ENCODE assay signal across 8 cellular contexts in genomic region chr19:35748106-35749020, GRCh38. TPM values are rescaled to one million over a fixed set of nuclear protein-coding genes. Genes with fewer than 3 reads are reported as not detected.
DNase-seq lines count a peak whose midpoint lies in the region; ATAC-seq, FAIRE-seq and TF ChIP-seq lines count a peak whose summit lies in the region.

LIN37 (plus strand) TSS chr19:35748576; CDS start chr19:35748725, 149 bp downstream.

- DNase-seq in GM12864 (ENCODE audit: low read depth), result peak; percentile 99
- peak; percentile 99 to 100 (median 99) for DNase-seq in NCI-H1417 (lab: John Stamatoyannopoulos, UW)
- peak; percentile 95 to 96 for DNase-seq in SW 1271 (lab: John Stamatoyannopoulos, UW)
- peak; percentile 97 for DNase-seq in activated naive CD8-positive, alpha-beta T cell treated with anti-CD3 and anti-CD28 coated beads, Interleukin-2, amount 50 U/mL, for 24 hours
- peak; percentile 99 for DNase-seq in Right ventricle myocardium superior
- DNase-seq in pancreas, result peak; percentile 97 to 99 (median 99)
- DNase-seq in tibial nerve (ENCODE audit: low spot score in 2 of 2), result peak; percentile 99 to 100

- peak within 1 kb of the TSS; percentile 97 for H3K4me3 Mint-ChIP-seq in activated naive CD8-positive, alpha-beta T cell treated with anti-CD3 and anti-CD28 coated beads, Interleukin-2, amount 50 U/mL, for 24 hours

- peak; percentile 93 for FAIRE-seq in pancreas (lab: Jason Lieb, UNC)

- H3K9me3 Mint-ChIP-seq in activated naive CD8-positive, alpha-beta T cell treated with anti-CD3 and anti-CD28 coated beads, Interleukin-2, amount 50 U/mL, for 24 hours, result no peaks in the 10 kb centered on the region

- peaks cover 11% of the 10 kb centered on the region for H3K36me3 Mint-ChIP-seq in activated naive CD8-positive, alpha-beta T cell treated with anti-CD3 and anti-CD28 coated beads, Interleukin-2, amount 50 U/mL, for 24 hours (ENCODE audit: low read depth)

- ATAC-seq in HG02759 (IDR thresholded peaks at IDR 0.05; ENCODE audit: unreplicated experiment) (peak; percentile 69), Right ventricle myocardium superior (ENCODE audit: poor library complexity) (peak; percentile 86), pancreas (peak; percentile 76 to 87 (median 84))
- ATAC-seq in activated naive CD8-positive, alpha-beta T cell treated with anti-CD3 and anti-CD28 coated beads, Interleukin-2, amount 50 U/mL, for 24 hours, result peak; percentile 79

- H3K9me3 ChIP-seq in pancreas (no peaks in the 10 kb centered on the region), tibial nerve (no peaks in the 10 kb centered on the region)

- peak within 1 kb of the TSS; percentile 89 for H3K4me3 ChIP-seq in GM12864 (ENCODE audit: low read depth, low read length)
- H3K4me3 ChIP-seq in pancreas, result peak within 1 kb of the TSS; percentile 51 to 87 (median 74)
- peak within 1 kb of the TSS; percentile 68 to 88 (median 84) for H3K4me3 ChIP-seq in tibial nerve

- TF ChIP-seq POLR2A in tibial nerve (IDR thresholded peaks at IDR 0.05), result peak; percentile 79 to 97

- TF ChIP-seq EP300 in tibial nerve (IDR thresholded peaks at IDR 0.05), result peak; percentile 94 to 96

- TF ChIP-seq CTCF in GM12864 (IDR thresholded peaks at IDR 0.05; ENCODE audit: low read depth, low read length, missing control alignments), result no peak
- TF ChIP-seq CTCF in pancreas (IDR thresholded peaks at IDR 0.05), result peak in 2 of 4 donors; percentile 33 to 35
- peak in 3 of 5 experiments; percentile 14 to 59 (median 42) for TF ChIP-seq CTCF in tibial nerve (IDR thresholded peaks at IDR 0.05)

- intact Hi-C loops in Right ventricle myocardium superior (cut with DNase I) (no loop called here), pancreas (cut with DNase I) (no loop called here)

- peaks cover 6 to 25% (median 7%) of the 10 kb centered on the region in 3 donors for H3K4me1 ChIP-seq in pancreas
- peaks cover 0 to 52% (median 37%) of the 10 kb centered on the region in 4 donors for H3K4me1 ChIP-seq in tibial nerve

- H3K36me3 ChIP-seq in pancreas (peaks cover 0 to 4% (median 0%) of the 10 kb centered on the region in 3 donors), tibial nerve (peaks cover 0 to 25% (median 4%) of the 10 kb centered on the region in 3 donors)

- WGBS in pancreas, 2 donors, result 0 to 1% methylated on average over 45 of the region's 45 CpGs
- WGBS in tibial nerve, 2 donors, result 1% methylated on average over 42 to 44 of the region's 45 CpGs

- peak within 1 kb of the TSS in 1 of 4 donors; percentile 31 for H3K27ac ChIP-seq in pancreas
- peak within 1 kb of the TSS; percentile 85 to 92 (median 88) for H3K27ac ChIP-seq in tibial nerve

- H3K27ac Mint-ChIP-seq in activated naive CD8-positive, alpha-beta T cell treated with anti-CD3 and anti-CD28 coated beads, Interleukin-2, amount 50 U/mL, for 24 hours, result peak within 1 kb of the TSS; percentile 90

- no peaks in the 10 kb centered on the region for H3K27me3 Mint-ChIP-seq in activated naive CD8-positive, alpha-beta T cell treated with anti-CD3 and anti-CD28 coated beads, Interleukin-2, amount 50 U/mL, for 24 hours

- H3K4me1 Mint-ChIP-seq in activated naive CD8-positive, alpha-beta T cell treated with anti-CD3 and anti-CD28 coated beads, Interleukin-2, amount 50 U/mL, for 24 hours, result peaks cover 47% of the 10 kb centered on the region

- H3K27me3 ChIP-seq in pancreas, result no peaks in the 10 kb centered on the region
- no peaks in the 10 kb centered on the region for H3K27me3 ChIP-seq in tibial nerve

RNA-seq across cellular contexts. Expression of gene LIN37, which starts in this region (rescaled TPM):
- 5.2 TPM for total RNA-seq in Right ventricle myocardium superior
- 1 to 10 TPM; 1.7 to 5.5 (median 3.7) TPM for total RNA-seq in pancreas
- 10 to 100 TPM; 41.2 to 44.0 TPM for polyA plus RNA-seq in pancreas
- total RNA-seq in tibial nerve, result 10 to 100 TPM; 18.1 to 32.7 (median 20.6) TPM
